1 cellular context compared by ENCODE assay signal in genomic region chr13:19695829-19696228, GRCh38.
TF ChIP-seq lines count a peak whose summit lies in the region.

No MANE protein-coding gene starts in this region.

TF ChIP-seq in GM23338, 12 proteins besides CTCF, POLR2A, EP300 and RAD21 (continued from another document):
- TF ChIP-seq REST (IDR thresholded peaks at IDR 0.05; ENCODE audit: unreplicated experiment): no peak
- no peak for TF ChIP-seq ZNF114 (CRISPR knock-in tag; IDR thresholded peaks at IDR 0.05)
- no peak for TF ChIP-seq STAT1 (IDR thresholded peaks at IDR 0.05; ENCODE audit: unreplicated experiment)
- TF ChIP-seq ZNF331 (CRISPR knock-in tag; IDR thresholded peaks at IDR 0.05; ENCODE audit: low read depth): no peak
- TF ChIP-seq CREB1 (CRISPR knock-in tag; IDR thresholded peaks at IDR 0.05; ENCODE audit: low read depth): no peak
